1 cellular context compared by ENCODE assay signal in genomic region chr19:47610902-47611301, GRCh38.
TF ChIP-seq lines count a peak whose summit lies in the region.

No MANE protein-coding gene starts in this region.

TF ChIP-seq in HepG2, 621 proteins besides CTCF, POLR2A, EP300 and RAD21:
- 0 out of 2 replicates have a peak, but pooled peaks have one; percentile 18 for TF ChIP-seq ZNF629 (CRISPR knock-in tag; conservative IDR thresholded peaks at IDR 0.05)
- TF ChIP-seq ZNF768 (CRISPR knock-in tag; IDR thresholded peaks at IDR 0.05), result peak; percentile 92
- TF ChIP-seq STAT5B (CRISPR knock-in tag; IDR thresholded peaks at IDR 0.05), result no peak
TF ChIP-seq in HepG2: peak in this region for 2.
